ENCODE assay signal across 17 cellular contexts in genomic region chr7:155203059-155203881, GRCh38.
DNase-seq lines count a peak whose midpoint lies in the region; ATAC-seq and TF ChIP-seq lines count a peak whose summit lies in the region.
"Had no signal": no experiment of that assay in that cellular context is flagged by ENCODE, and none has a peak within 500 bp of the region (broad histone marks: within the 10 kb centered on the region; RNA-seq: fewer than 3 reads in every experiment).

No MANE protein-coding gene starts in this region.

- no peaks in the 10 kb centered on the region for H3K36me3 ChIP-seq in colonic mucosa
- H3K36me3 ChIP-seq: prostate gland, thoracic aorta had no signal

- H3K4me1 ChIP-seq in colonic mucosa: no peaks in the 10 kb centered on the region
- H3K4me1 ChIP-seq: prostate gland had no signal

- no peak for ATAC-seq in activated CD4-positive, alpha-beta T cell treated with anti-CD3 and anti-CD28 coated beads for 36 hours
- no peak for ATAC-seq in HG02588 (IDR thresholded peaks at IDR 0.05; ENCODE audit: unreplicated experiment)
- ATAC-seq: left cardiac atrium, WTC11 had no signal

- H3K9me3 ChIP-seq in colonic mucosa: no peaks in the 10 kb centered on the region
- H3K9me3 ChIP-seq: prostate gland, thoracic aorta had no signal

- H3K4me3 ChIP-seq in colonic mucosa: no peak overlapping the region
- H3K4me3 ChIP-seq: prostate gland, thoracic aorta had no signal

- peaks cover 2% of the 10 kb centered on the region for H3K9me3 Mint-ChIP-seq in activated CD4-positive, alpha-beta T cell treated with anti-CD3 and anti-CD28 coated beads for 36 hours (ENCODE audit: low read depth)

- H3K27me3 ChIP-seq in colonic mucosa: no peaks in the 10 kb centered on the region

- H3K36me3 Mint-ChIP-seq in activated CD4-positive, alpha-beta T cell treated with anti-CD3 and anti-CD28 coated beads for 36 hours (ENCODE audit: low read depth): peaks cover 9% of the 10 kb centered on the region

- peaks cover 66% of the 10 kb centered on the region for H3K4me1 Mint-ChIP-seq in activated CD4-positive, alpha-beta T cell treated with anti-CD3 and anti-CD28 coated beads for 36 hours

- CTCF ChIA-PET in activated CD4-positive, alpha-beta T cell treated with anti-CD3 and anti-CD28 coated beads for 36 hours (lab: Charles Lee): interaction anchor here (0.9 to 3.1 kb wide), 3 partner anchors 13 to 142 kb away, joined by 3 to 16 read pairs (median 4); no protein-coding TSS in a partner anchor

- no peak overlapping the region for H3K9ac ChIP-seq in colonic mucosa (ENCODE audit: low read depth in 2 of 2, low read length in 2 of 2)

- DNase-seq in activated CD4-positive, alpha-beta T cell treated with anti-CD3 and anti-CD28 coated beads for 36 hours: no peak
- DNase-seq in activated CD4-positive, alpha-beta T cell treated with anti-CD3 and anti-CD28 coated beads for 48 hours: no peak
- peak; percentile 35 for DNase-seq in NCI-H69 (lab: John Stamatoyannopoulos, UW)
- DNase-seq in cerebellum (ENCODE audit: low spot score): peak; percentile 41
- DNase-seq in putamen (ENCODE audit: low spot score): peak; percentile 64
- no peak for DNase-seq in NCI-H1105 treated with DMSO at 0.1 percent for 48 hours (lab: John Stamatoyannopoulos, UW)
- DNase-seq in colonic mucosa: no peak
- DNase-seq: GDM1, hippocampal formation, Karpas-422, left cardiac atrium, NCI-H187, NCI-H510A had no signal

- H3K4me3 Mint-ChIP-seq in activated CD4-positive, alpha-beta T cell treated with anti-CD3 and anti-CD28 coated beads for 36 hours: no peak overlapping the region
- H3K4me3 Mint-ChIP-seq: WTC11 had no signal

- TF ChIP-seq CTCF in colonic mucosa (IDR thresholded peaks at IDR 0.05): no peak

- no peaks in the 10 kb centered on the region for H3K27me3 Mint-ChIP-seq in activated CD4-positive, alpha-beta T cell treated with anti-CD3 and anti-CD28 coated beads for 36 hours

- no peak overlapping the region for H3K27ac ChIP-seq in colonic mucosa
- H3K27ac ChIP-seq: prostate gland, thoracic aorta had no signal

- intact Hi-C loops in activated CD4-positive, alpha-beta T cell treated with anti-CD3 and anti-CD28 coated beads for 36 hours (cut with DNase I, micrococcal nuclease): no loop called here
- intact Hi-C loops in colonic mucosa (cut with DNase I): no loop called here

- POLR2A ChIA-PET in activated CD4-positive, alpha-beta T cell treated with anti-CD3 and anti-CD28 coated beads for 36 hours (lab: Charles Lee): no interaction called here

- peak overlapping the region; percentile 53 for H3K27ac Mint-ChIP-seq in activated CD4-positive, alpha-beta T cell treated with anti-CD3 and anti-CD28 coated beads for 36 hours
- H3K27ac Mint-ChIP-seq: WTC11 had no signal

Comparison
In these comparisons a context has a peak if more than half of its experiments do, and no peak if none do; other contexts are left out.
1. DNase-seq: peak in NCI-H69 (single experiment), cerebellum (single experiment) and putamen (single experiment); none in activated CD4-positive, alpha-beta T cell treated with anti-CD3 and anti-CD28 coated beads for 36 hours (single experiment), activated CD4-positive, alpha-beta T cell treated with anti-CD3 and anti-CD28 coated beads for 48 hours (single experiment), NCI-H1105 treated with DMSO at 0.1 percent for 48 hours (single experiment) and colonic mucosa (single experiment).